In the genomic region with DNA sequence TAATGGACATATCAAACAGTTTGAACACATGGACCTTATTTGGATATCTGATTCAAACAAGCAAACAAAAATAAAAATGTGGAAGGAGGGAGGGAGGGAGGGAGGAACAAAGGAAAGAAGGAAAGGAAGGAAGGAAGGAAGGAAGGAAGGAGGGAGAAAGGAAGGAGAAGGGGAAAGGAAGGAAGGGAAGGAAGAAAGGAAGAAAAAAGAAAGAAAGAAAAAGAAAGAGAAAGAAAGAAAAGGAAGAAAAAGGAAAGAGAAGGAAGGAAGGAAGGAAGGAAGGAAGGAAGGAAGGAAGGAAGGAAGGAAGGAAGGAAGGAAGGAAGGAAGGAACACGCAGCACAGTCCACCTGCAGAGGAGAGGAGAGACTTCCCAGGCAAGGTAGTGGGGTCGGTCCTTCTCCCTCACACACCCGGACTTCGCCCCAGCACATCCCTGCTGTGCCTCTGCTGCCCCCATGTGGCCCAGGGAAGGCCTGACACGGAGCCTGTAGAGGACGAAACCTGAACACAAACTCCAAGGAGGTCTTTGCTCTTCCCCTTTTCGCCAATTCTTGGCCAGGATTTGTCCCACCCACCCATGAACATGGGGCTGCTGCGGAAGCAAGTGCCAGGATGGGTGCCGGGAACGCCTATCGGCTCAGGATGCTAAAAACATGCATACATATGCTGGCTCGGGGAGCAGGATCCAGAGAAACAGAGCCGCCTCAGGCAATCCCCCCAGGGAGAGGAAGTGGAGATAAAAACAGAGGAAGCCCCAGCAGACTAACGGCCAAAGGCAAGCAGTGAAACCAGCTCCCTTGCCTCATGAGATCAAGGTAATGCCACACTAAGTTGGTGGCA, we compare ENCODE assay signal across 8 cellular contexts. TPM values are rescaled to one million over a fixed set of nuclear protein-coding genes. Genes with fewer than 3 reads are reported as not detected.
DNase-seq lines count a peak whose midpoint lies in the region; ATAC-seq and TF ChIP-seq lines count a peak whose summit lies in the region.

No MANE protein-coding gene starts in this region.

- peaks cover 22% of the 10 kb centered on the region for H3K4me1 Mint-ChIP-seq in GM23338

- H3K79me2 ChIP-seq in GM23338 (replicated peaks; ENCODE audit: insufficient read depth) = 0 out of 2 replicates have a peak, but pooled peaks cover 3% of the 10 kb centered on the region
- H3K79me2 ChIP-seq in osteoblast (ENCODE audit: insufficient read depth, low read length) = peaks cover 18% of the 10 kb centered on the region

- DNase-seq in EH (ENCODE audit: low read depth) (peak; percentile 77), GM23338 (ENCODE audit: low spot score) (peak; percentile 93), Kasumi-1 (lab: John Stamatoyannopoulos, UW) (peak; percentile 82 to 88), SHP77 (lab: John Stamatoyannopoulos, UW) (peak; percentile 77 to 78), osteoblast (ENCODE audit: insufficient read length, low spot score, missing footprints) (peak; percentile 73), suprapubic skin (ENCODE audit: low spot score in 2 of 2) (peak; percentile 80 to 89)
- peak; percentile 91 for DNase-seq in activated effector memory CD4-positive, alpha-beta T cell treated with anti-CD3 and anti-CD28 coated beads, Interleukin-2, amount 50 U/mL, for 16 hours

- peak overlapping the region; percentile 94 for H3K27ac Mint-ChIP-seq in GM23338

- H3F3A ChIP-seq in GM23338 (replicated peaks; ENCODE audit: low read depth) = 0 out of 2 replicates have a peak, but pooled peaks cover 4% of the 10 kb centered on the region

- peak; percentile 98 for ATAC-seq in GM23338
- peak; percentile 84 for ATAC-seq in gastroesophageal sphincter

- H3K4me2 ChIP-seq in GM23338 = peak overlapping the region; percentile 62; the same call in 1 of the 2 replicates
- peak overlapping the region; percentile 51 for H3K4me2 ChIP-seq in osteoblast (ENCODE audit: insufficient read depth, low read length)

- H3K27ac ChIP-seq in GM23338 (ENCODE audit: low read depth) (peak overlapping the region; percentile 55; the same call in 1 of the 2 replicates), gastroesophageal sphincter (peak overlapping the region in 2 of 4 donors; percentile 31 to 62), osteoblast (ENCODE audit: low read depth, low read length) (peak overlapping the region; percentile 52), suprapubic skin (no peak overlapping the region)

- H3K4me1 ChIP-seq in GM23338 (ENCODE audit: insufficient read depth) = peaks cover 10% of the 10 kb centered on the region
- H3K4me1 ChIP-seq in gastroesophageal sphincter = peaks cover 0 to 28% (median 3%) of the 10 kb centered on the region in 3 donors
- H3K4me1 ChIP-seq in osteoblast (ENCODE audit: insufficient read depth, low read length) = peaks cover 9% of the 10 kb centered on the region
- peaks cover 14% of the 10 kb centered on the region for H3K4me1 ChIP-seq in suprapubic skin

- H3K27me3 ChIP-seq in GM23338 (ENCODE audit: insufficient read depth) = no peaks in the 10 kb centered on the region
- H3K27me3 ChIP-seq in gastroesophageal sphincter = no peaks in the 10 kb centered on the region
- no peaks in the 10 kb centered on the region for H3K27me3 ChIP-seq in osteoblast (ENCODE audit: insufficient read depth, low read length)
- H3K27me3 ChIP-seq in suprapubic skin = no peaks in the 10 kb centered on the region

- TF ChIP-seq POLR2A in gastroesophageal sphincter (IDR thresholded peaks at IDR 0.05) = no peak
- TF ChIP-seq POLR2A in suprapubic skin (IDR thresholded peaks at IDR 0.05) = no peak

- 0% methylated on average over 1 to 7 of the region's 14 CpGs for WGBS in gastroesophageal sphincter (ENCODE audit: low coverage in 1 of 2), 2 donors
- WGBS in suprapubic skin = 9% methylated on average over 13 of the region's 14 CpGs

- peaks cover 6% of the 10 kb centered on the region for H3K27me3 Mint-ChIP-seq in GM23338 (ENCODE audit: insufficient read depth, low read depth, poor library complexity)

- peak overlapping the region; percentile 63 for H3K4me3 Mint-ChIP-seq in GM23338

- H3K36me3 Mint-ChIP-seq in GM23338 (ENCODE audit: low read depth) = peaks cover 45% of the 10 kb centered on the region

- H3K9me3 ChIP-seq in gastroesophageal sphincter (no peaks in the 10 kb centered on the region), osteoblast (ENCODE audit: low read depth, low read length) (no peaks in the 10 kb centered on the region), suprapubic skin (no peaks in the 10 kb centered on the region)

- H4K20me1 ChIP-seq in GM23338 (replicated peaks; ENCODE audit: insufficient read depth) (no peaks in the 10 kb centered on the region; the same call in 1 of the 2 replicates), osteoblast (ENCODE audit: insufficient read depth, low read length) (no peaks in the 10 kb centered on the region)

- TF ChIP-seq EP300 in gastroesophageal sphincter (IDR thresholded peaks at IDR 0.05) = no peak
- no peak for TF ChIP-seq EP300 in suprapubic skin (IDR thresholded peaks at IDR 0.05)

- H3K36me3 ChIP-seq in GM23338 (ENCODE audit: insufficient read depth) (peaks cover 25% of the 10 kb centered on the region; the same call in 1 of the 2 replicates), gastroesophageal sphincter (peaks cover 0 to 87% of the 10 kb centered on the region in 2 donors), osteoblast (ENCODE audit: insufficient read depth, low read length) (peaks cover 84% of the 10 kb centered on the region), suprapubic skin (peaks cover 44% of the 10 kb centered on the region)

- peak overlapping the region; percentile 31; the same call in 1 of the 2 replicates for H3K4me3 ChIP-seq in GM23338
- no peak overlapping the region for H3K4me3 ChIP-seq in gastroesophageal sphincter
- H3K4me3 ChIP-seq in osteoblast (ENCODE audit: insufficient read depth, low read length) = no peak overlapping the region
- peak overlapping the region; percentile 11 for H3K4me3 ChIP-seq in suprapubic skin

- no peaks in the 10 kb centered on the region; the same call in 1 of the 3 replicates for H3K9me3 Mint-ChIP-seq in GM23338

- TF ChIP-seq CTCF in GM23338 (conservative IDR thresholded peaks at IDR 0.05; ENCODE audit: low read depth in 2 of 2) (peak; percentile 89 to 99), gastroesophageal sphincter (IDR thresholded peaks at IDR 0.05) (peak; percentile 83 to 94 (median 90)), osteoblast (IDR thresholded peaks at IDR 0.05; ENCODE audit: extremely low read depth, low read depth, low read length) (peak; percentile 95), suprapubic skin (IDR thresholded peaks at IDR 0.05) (peak; percentile 78 to 95)

- H2AFZ ChIP-seq in GM23338 (no peak overlapping the region), osteoblast (ENCODE audit: low read length) (no peak overlapping the region)

- H3K9me2 ChIP-seq in GM23338 (ENCODE audit: insufficient read depth) = no peaks in the 10 kb centered on the region

TF ChIP-seq in GM23338, 12 proteins besides CTCF, POLR2A, EP300 and RAD21 (continues in another document):
- no peak for TF ChIP-seq ZNF114 (CRISPR knock-in tag; IDR thresholded peaks at IDR 0.05)
- TF ChIP-seq JUNB (IDR thresholded peaks at IDR 0.05; ENCODE audit: unreplicated experiment) = no peak
- no peak for TF ChIP-seq CREB1 (CRISPR knock-in tag; IDR thresholded peaks at IDR 0.05; ENCODE audit: low read depth)
- TF ChIP-seq POLR2AphosphoS5 (IDR thresholded peaks at IDR 0.05; ENCODE audit: low read depth) = no peak
- no peak for TF ChIP-seq ZNF331 (CRISPR knock-in tag; IDR thresholded peaks at IDR 0.05; ENCODE audit: low read depth)
- no peak for TF ChIP-seq NANOG (IDR thresholded peaks at IDR 0.05; ENCODE audit: borderline replicate concordance)
- TF ChIP-seq, protein P1, sequence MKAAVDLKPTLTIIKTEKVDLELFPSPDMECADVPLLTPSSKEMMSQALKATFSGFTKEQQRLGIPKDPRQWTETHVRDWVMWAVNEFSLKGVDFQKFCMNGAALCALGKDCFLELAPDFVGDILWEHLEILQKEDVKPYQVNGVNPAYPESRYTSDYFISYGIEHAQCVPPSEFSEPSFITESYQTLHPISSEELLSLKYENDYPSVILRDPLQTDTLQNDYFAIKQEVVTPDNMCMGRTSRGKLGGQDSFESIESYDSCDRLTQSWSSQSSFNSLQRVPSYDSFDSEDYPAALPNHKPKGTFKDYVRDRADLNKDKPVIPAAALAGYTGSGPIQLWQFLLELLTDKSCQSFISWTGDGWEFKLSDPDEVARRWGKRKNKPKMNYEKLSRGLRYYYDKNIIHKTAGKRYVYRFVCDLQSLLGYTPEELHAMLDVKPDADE (IDR thresholded peaks at IDR 0.05) = no peak
- no peak for TF ChIP-seq EZH2 (IDR thresholded peaks at IDR 0.05; ENCODE audit: low read depth, unreplicated experiment)

RNA-seq across cellular contexts. Expression of a gene that starts 52.3 kb away (rescaled TPM):
- total RNA-seq in GM23338 (2014; rRNA removed; shearing (Covaris generic)) = 0.39 and 1.0 TPM in 2 replicates
- 0.16 and 0.40 TPM in 2 replicates for polyA plus RNA-seq in GM23338 (2016; fragmentation: Nextera tagmentation; extraction: Ambion mirVana)
- 1 to 10 TPM in 3 of 4 donors, under 1 TPM in 1; 0.27 to 4.8 (median 3.2) TPM for total RNA-seq in gastroesophageal sphincter
- 19.2 and 23.3 TPM in 2 replicates for total RNA-seq in osteoblast
- 1 to 10 TPM in 3 of 4 donors, under 1 TPM in 1; 0.42 to 6.2 (median 2.0) TPM for total RNA-seq in suprapubic skin

Comparison
In these comparisons a context has a peak if more than half of its experiments do, and no peak if none do; other contexts are left out.
1. H3K4me3 ChIP-seq: peak in GM23338 (single experiment) and suprapubic skin (single experiment); none in gastroesophageal sphincter (0 of 2) and osteoblast (single experiment).
2. Peak in every context shown above with its lines, with median percentiles within 50 percentile points of each other: DNase-seq and CTCF ChIP-seq.